In the genomic region with DNA sequence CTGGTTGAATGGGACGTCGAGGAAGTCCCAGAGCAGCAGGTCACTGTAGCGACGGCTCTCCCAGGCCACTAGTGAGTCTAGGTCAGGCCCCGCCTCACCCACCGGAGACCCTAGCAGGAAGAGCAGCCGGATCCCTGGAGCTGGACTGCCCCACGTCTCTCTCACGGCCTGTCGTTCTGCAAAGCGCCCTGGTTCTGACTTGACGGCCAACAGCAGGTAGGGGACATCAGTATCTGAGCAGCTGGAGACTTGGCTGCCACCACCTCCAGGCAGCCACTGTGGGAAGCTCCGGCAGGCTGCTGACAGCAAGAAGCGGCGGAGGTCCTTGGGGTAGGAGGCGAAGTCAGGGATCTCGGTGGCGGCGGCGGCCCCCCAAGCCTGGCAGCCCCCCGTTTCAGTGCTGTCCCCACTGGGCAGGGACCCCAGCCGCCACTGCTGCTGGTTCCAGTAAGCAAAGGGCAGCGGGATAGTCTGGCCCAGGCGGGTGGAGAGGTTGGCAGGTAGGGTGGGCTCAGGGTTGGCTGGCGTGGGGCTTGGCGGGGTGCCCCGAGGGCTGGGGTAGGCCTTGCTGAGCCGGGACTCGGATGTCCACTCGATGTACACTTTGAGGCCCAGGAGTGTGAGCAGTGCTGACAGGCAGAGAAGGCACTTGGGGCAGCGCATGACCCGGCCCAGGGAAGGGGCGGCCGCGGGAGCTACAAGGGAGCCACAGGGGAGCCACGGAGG, we compare ENCODE assay signal across 1 cellular context.
TF ChIP-seq lines count a peak whose summit lies in the region.

No MANE protein-coding gene starts in this region.

TF ChIP-seq in HEK293, 187 proteins besides CTCF, POLR2A, EP300 and RAD21:
- TF ChIP-seq, protein P1, sequence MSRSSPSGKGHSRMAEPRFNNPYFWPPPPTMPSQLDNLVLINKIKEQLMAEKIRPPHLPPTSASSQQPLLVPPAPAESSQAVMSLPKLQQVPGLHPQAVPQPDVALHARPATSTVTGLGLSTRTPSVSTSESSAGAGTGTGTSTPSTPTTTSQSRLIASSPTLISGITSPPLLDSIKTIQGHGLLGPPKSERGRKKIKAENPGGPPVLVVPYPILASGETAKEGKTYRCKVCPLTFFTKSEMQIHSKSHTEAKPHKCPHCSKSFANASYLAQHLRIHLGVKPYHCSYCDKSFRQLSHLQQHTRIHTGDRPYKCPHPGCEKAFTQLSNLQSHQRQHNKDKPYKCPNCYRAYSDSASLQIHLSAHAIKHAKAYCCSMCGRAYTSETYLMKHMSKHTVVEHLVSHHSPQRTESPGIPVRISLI (tag by site-specific recombination; IDR thresholded peaks at IDR 0.05) = no peak
- TF ChIP-seq ZNF548 (tag by site-specific recombination; IDR thresholded peaks at IDR 0.05) (no peak), ZFP3 (tag by site-specific recombination; IDR thresholded peaks at IDR 0.05; ENCODE audit: low read depth) (no peak), ZNF777 (tag by site-specific recombination; IDR thresholded peaks at IDR 0.05; ENCODE audit: borderline replicate concordance) (no peak), ZNF792 (tag by site-specific recombination; IDR thresholded peaks at IDR 0.05) (no peak), ZNF248 (tag by site-specific recombination; IDR thresholded peaks at IDR 0.05) (no peak), ZNF843 (tag by site-specific recombination; IDR thresholded peaks at IDR 0.05) (no peak), ZNF416 (tag by site-specific recombination; IDR thresholded peaks at IDR 0.05) (no peak), MYNN (tag by site-specific recombination; IDR thresholded peaks at IDR 0.05; ENCODE audit: borderline replicate concordance) (no peak), ZNF10 (tag by site-specific recombination; IDR thresholded peaks at IDR 0.05) (no peak), ZNF354C (tag by site-specific recombination; IDR thresholded peaks at IDR 0.05; ENCODE audit: borderline replicate concordance, low read depth) (no peak), ZNF324 (tag by site-specific recombination; IDR thresholded peaks at IDR 0.05) (no peak), ZNF501 (tag by site-specific recombination; IDR thresholded peaks at IDR 0.05) (no peak)
- TF ChIP-seq, protein P2, sequence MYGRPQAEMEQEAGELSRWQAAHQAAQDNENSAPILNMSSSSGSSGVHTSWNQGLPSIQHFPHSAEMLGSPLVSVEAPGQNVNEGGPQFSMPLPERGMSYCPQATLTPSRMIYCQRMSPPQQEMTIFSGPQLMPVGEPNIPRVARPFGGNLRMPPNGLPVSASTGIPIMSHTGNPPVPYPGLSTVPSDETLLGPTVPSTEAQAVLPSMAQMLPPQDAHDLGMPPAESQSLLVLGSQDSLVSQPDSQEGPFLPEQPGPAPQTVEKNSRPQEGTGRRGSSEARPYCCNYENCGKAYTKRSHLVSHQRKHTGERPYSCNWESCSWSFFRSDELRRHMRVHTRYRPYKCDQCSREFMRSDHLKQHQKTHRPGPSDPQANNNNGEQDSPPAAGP (tag by site-specific recombination; IDR thresholded peaks at IDR 0.05) = no peak
- TF ChIP-seq, protein P3, sequence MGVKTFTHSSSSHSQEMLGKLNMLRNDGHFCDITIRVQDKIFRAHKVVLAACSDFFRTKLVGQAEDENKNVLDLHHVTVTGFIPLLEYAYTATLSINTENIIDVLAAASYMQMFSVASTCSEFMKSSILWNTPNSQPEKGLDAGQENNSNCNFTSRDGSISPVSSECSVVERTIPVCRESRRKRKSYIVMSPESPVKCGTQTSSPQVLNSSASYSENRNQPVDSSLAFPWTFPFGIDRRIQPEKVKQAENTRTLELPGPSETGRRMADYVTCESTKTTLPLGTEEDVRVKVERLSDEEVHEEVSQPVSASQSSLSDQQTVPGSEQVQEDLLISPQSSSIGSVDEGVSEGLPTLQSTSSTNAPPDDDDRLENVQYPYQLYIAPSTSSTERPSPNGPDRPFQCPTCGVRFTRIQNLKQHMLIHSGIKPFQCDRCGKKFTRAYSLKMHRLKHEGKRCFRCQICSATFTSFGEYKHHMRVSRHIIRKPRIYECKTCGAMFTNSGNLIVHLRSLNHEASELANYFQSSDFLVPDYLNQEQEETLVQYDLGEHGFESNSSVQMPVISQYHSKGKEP (tag by site-specific recombination; IDR thresholded peaks at IDR 0.05) = no peak
